ENCODE assay signal across 9 cellular contexts in the genomic region with DNA sequence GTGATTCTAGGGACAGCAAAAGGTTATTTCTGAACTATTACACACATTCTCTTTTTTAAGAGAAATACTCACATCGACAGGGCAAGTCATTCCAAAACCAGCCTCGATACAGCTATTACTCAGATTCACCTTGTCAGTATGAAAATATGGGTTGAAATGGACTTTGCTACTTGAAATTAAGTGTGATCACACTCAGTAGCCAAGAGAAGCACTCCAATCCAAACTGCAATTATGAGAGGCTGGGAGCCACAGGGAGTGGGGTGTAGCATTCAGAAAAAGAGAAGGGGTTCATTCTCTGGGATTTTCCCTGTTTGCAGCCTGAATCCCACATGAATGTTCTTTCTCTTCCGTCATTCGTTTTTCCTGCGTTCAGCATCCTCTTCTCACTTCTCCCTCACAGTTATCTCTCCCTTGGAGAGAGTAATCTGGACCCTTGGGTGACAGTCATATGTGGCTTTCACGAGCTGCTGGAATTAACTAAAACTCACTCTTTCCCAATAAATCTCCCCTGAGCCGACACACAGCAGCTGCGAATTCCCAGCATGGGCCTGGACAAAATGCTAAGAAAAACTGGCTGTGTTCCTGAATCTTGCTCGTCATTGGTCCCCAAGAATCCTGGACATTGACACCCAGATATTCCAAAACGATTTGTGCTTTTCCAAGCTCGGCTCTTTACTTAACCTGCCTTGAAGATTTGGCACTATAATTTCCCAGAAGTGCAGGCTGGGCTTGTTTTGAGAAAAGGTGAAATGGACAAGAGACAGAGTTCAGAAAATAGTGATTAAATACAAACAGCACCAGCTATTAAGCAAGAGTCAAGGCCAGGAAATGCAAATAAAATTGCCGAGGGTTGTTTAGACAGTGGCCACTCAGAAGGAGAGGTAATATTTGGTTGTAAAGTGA.
DNase-seq lines count a peak whose midpoint lies in the region; ATAC-seq, FAIRE-seq and TF ChIP-seq lines count a peak whose summit lies in the region.
"Had no signal": no experiment of that assay in that cellular context is flagged by ENCODE, and none has a peak within 500 bp of the region (broad histone marks: within the 10 kb centered on the region; RNA-seq: fewer than 3 reads in every experiment).

No MANE protein-coding gene starts in this region.

- no peak for FAIRE-seq in H54 (lab: Jason Lieb, UNC)

- no peaks in the 10 kb centered on the region for H3K36me3 Mint-ChIP-seq in brain

- no peak for TF ChIP-seq POLR2A in H54 (IDR thresholded peaks at IDR 0.05; ENCODE audit: low read depth, low read length)

- ATAC-seq in GM19463 (IDR thresholded peaks at IDR 0.05; ENCODE audit: unreplicated experiment) (peak; percentile 62), HG03469 (IDR thresholded peaks at IDR 0.05; ENCODE audit: unreplicated experiment) (peak; percentile 55)

- H3K4me1 Mint-ChIP-seq in brain = peaks cover 52% of the 10 kb centered on the region

- H3K27ac Mint-ChIP-seq in brain = peak overlapping the region; percentile 65 to 96 (median 95)

- H3K27me3 Mint-ChIP-seq in brain = peaks cover 2% of the 10 kb centered on the region
- H3K27me3 Mint-ChIP-seq: central memory CD8-positive, alpha-beta T cell had no signal

- peak; percentile 50 for DNase-seq in GM10266 (ENCODE audit: extremely low spot score)
- DNase-seq in pons (ENCODE audit: low spot score) = peak; percentile 30
- DNase-seq in NK-92 (lab: John Stamatoyannopoulos, UW; ENCODE audit: unreplicated experiment) = no peak
- DNase-seq in H54 (ENCODE audit: insufficient read length, low spot score) = no peak
- DNase-seq in activated CD4-positive, CD25-positive, alpha-beta regulatory T cell (lab: John Stamatoyannopoulos, UW) = no peak

- TF ChIP-seq CTCF in GM10266 (IDR thresholded peaks at IDR 0.05; ENCODE audit: control insufficient read depth, insufficient read depth, low read depth, missing control alignments) = no peak
- TF ChIP-seq CTCF in brain (conservative IDR thresholded peaks at IDR 0.05) = no peak

- peak overlapping the region; percentile 2 to 81 (median 57) for H3K4me3 Mint-ChIP-seq in brain
- H3K4me3 Mint-ChIP-seq: central memory CD8-positive, alpha-beta T cell had no signal

- H3K9me3 Mint-ChIP-seq in brain = peaks cover 0 to 9% (median 0%) of the 10 kb centered on the region in 5 experiments
- H3K9me3 Mint-ChIP-seq: central memory CD8-positive, alpha-beta T cell had no signal

Comparison
In these comparisons a context has a peak if more than half of its experiments do, and no peak if none do; other contexts are left out.
1. DNase-seq: peak in GM10266 (single experiment) and pons (single experiment); none in NK-92 (single experiment), H54 (single experiment) and activated CD4-positive, CD25-positive, alpha-beta regulatory T cell (0 of 4).